In genomic region chr10:75773813-75774547, GRCh38 we compare ENCODE assay signal across 1 cellular context.
TF ChIP-seq lines count a peak whose summit lies in the region.

No MANE protein-coding gene starts in this region.

TF ChIP-seq in HepG2, 621 proteins besides CTCF, POLR2A, EP300 and RAD21 (continued from another document and continues in another):
- TF ChIP-seq DMTF1 (CRISPR knock-in tag; IDR thresholded peaks at IDR 0.05), result no peak
- TF ChIP-seq EED (CRISPR knock-in tag; IDR thresholded peaks at IDR 0.05), result no peak
- no peak for TF ChIP-seq ZNF576 (CRISPR knock-in tag; IDR thresholded peaks at IDR 0.05)
- no peak for TF ChIP-seq ZNF331 (CRISPR knock-in tag; IDR thresholded peaks at IDR 0.05)
- 0 out of 2 replicates have a peak, but pooled peaks have one; percentile 20 for TF ChIP-seq GMEB1 (CRISPR knock-in tag; IDR thresholded peaks at IDR 0.05; ENCODE audit: borderline replicate concordance)
- no peak for TF ChIP-seq DDIT3 (CRISPR knock-in tag; IDR thresholded peaks at IDR 0.05)
- no peak for TF ChIP-seq ZNF264 (CRISPR knock-in tag; IDR thresholded peaks at IDR 0.05)
- TF ChIP-seq ATM (IDR thresholded peaks at IDR 0.05; ENCODE audit: borderline replicate concordance), result no peak
- TF ChIP-seq JARID2 (CRISPR knock-in tag; IDR thresholded peaks at IDR 0.05; ENCODE audit: insufficient replicate concordance), result no peak
- TF ChIP-seq RBFOX2 (IDR thresholded peaks at IDR 0.05; ENCODE audit: low read depth, low read length), result 0 out of 2 replicates have a peak, but pooled peaks have one; percentile 52
- no peak for TF ChIP-seq ZNF790 (CRISPR knock-in tag; IDR thresholded peaks at IDR 0.05; ENCODE audit: borderline replicate concordance)
- no peak for TF ChIP-seq BHLHE40 (IDR thresholded peaks at IDR 0.05; ENCODE audit: low read length)
- TF ChIP-seq ZNF772 (CRISPR knock-in tag; IDR thresholded peaks at IDR 0.05), result 0 out of 2 replicates have a peak, but pooled peaks have one; percentile 1
- TF ChIP-seq CBX5 (CRISPR knock-in tag; IDR thresholded peaks at IDR 0.05; ENCODE audit: borderline replicate concordance), result no peak
- TF ChIP-seq ZNF550 (CRISPR knock-in tag; IDR thresholded peaks at IDR 0.05; ENCODE audit: borderline replicate concordance), result no peak
- no peak for TF ChIP-seq ZNF530 (CRISPR knock-in tag; IDR thresholded peaks at IDR 0.05; ENCODE audit: low read depth)
- TF ChIP-seq POGK (CRISPR knock-in tag; conservative IDR thresholded peaks at IDR 0.05), result no peak
- no peak for TF ChIP-seq RARA (CRISPR knock-in tag; IDR thresholded peaks at IDR 0.05)
- TF ChIP-seq TCF12 (IDR thresholded peaks at IDR 0.05), result no peak
- TF ChIP-seq TCF12 (CRISPR knock-in tag; IDR thresholded peaks at IDR 0.05), result 0 out of 2 replicates have a peak, but pooled peaks have one; percentile 0
- TF ChIP-seq AHDC1 (CRISPR knock-in tag; IDR thresholded peaks at IDR 0.05; ENCODE audit: borderline replicate concordance), result no peak
- TF ChIP-seq ZNF124 (CRISPR knock-in tag; IDR thresholded peaks at IDR 0.05), result no peak
- TF ChIP-seq RBM39 (IDR thresholded peaks at IDR 0.05; ENCODE audit: low read depth, low read length, poor library complexity, severe bottlenecking), result no peak
- no peak for TF ChIP-seq GATAD1 (CRISPR knock-in tag; IDR thresholded peaks at IDR 0.05)
- no peak for TF ChIP-seq ZHX2 (IDR thresholded peaks at IDR 0.05; ENCODE audit: low read depth)
- TF ChIP-seq ZHX2 (CRISPR knock-in tag; IDR thresholded peaks at IDR 0.05; ENCODE audit: borderline replicate concordance), result no peak
- TF ChIP-seq ZHX1 (CRISPR knock-in tag; IDR thresholded peaks at IDR 0.05; ENCODE audit: low read depth), result no peak
- TF ChIP-seq SMAD3 (CRISPR knock-in tag; IDR thresholded peaks at IDR 0.05), result no peak
- TF ChIP-seq ZNF343 (CRISPR knock-in tag; IDR thresholded peaks at IDR 0.05), result no peak
- no peak for TF ChIP-seq GPBP1L1 (CRISPR knock-in tag; IDR thresholded peaks at IDR 0.05)
- TF ChIP-seq ZNF724P (CRISPR knock-in tag; IDR thresholded peaks at IDR 0.05; ENCODE audit: borderline replicate concordance), result no peak
- no peak for TF ChIP-seq MTERF4 (CRISPR knock-in tag; IDR thresholded peaks at IDR 0.05)
- TF ChIP-seq POGZ (CRISPR knock-in tag; IDR thresholded peaks at IDR 0.05), result 0 out of 2 replicates have a peak, but pooled peaks have one; percentile 6
- TF ChIP-seq CCAR2 (optimal IDR thresholded peaks at IDR 0.05; ENCODE audit: low read depth, low read length), result no peak
- peak; percentile 6; the same call in 1 of the 2 replicates for TF ChIP-seq FOXJ3 (CRISPR knock-in tag; IDR thresholded peaks at IDR 0.05; ENCODE audit: borderline replicate concordance)
